Comparison of ENCODE assay signal across 8 cellular contexts in genomic region chr15:74406992-74407705, GRCh38. TPM values are rescaled to one million over a fixed set of nuclear protein-coding genes. Genes with fewer than 3 reads are reported as not detected.
DNase-seq lines count a peak whose midpoint lies in the region; ATAC-seq, FAIRE-seq and TF ChIP-seq lines count a peak whose summit lies in the region.

No MANE protein-coding gene starts in this region.

- peaks cover 0 to 7% (median 0%) of the 10 kb centered on the region in 11 experiments; a peak in 2 of 22 replicates for H4K20me1 ChIP-seq in BLaER1 treated with 17β-estradiol and CSF1 and Interleukin-3, amounts not matched to agents 10 nM and 100 nM
- H4K20me1 ChIP-seq in K562 (replicated peaks; ENCODE audit: control insufficient read depth, insufficient read depth, low read length): no peaks in the 10 kb centered on the region

- peak overlapping the region; percentile 20 to 99 (median 63) for H3K4me2 ChIP-seq in BLaER1 treated with 17β-estradiol and CSF1 and Interleukin-3, amounts not matched to agents 10 nM and 100 nM
- H3K4me2 ChIP-seq in K562 (ENCODE audit: insufficient read depth, low read length): peak overlapping the region; percentile 16; the same call in 1 of the 2 replicates

- no peaks in the 10 kb centered on the region for H3K9me1 ChIP-seq in K562 (ENCODE audit: control insufficient read depth, insufficient read depth, low read length)

- peak overlapping the region in 2 of 11 experiments; percentile 1 to 32; a peak in 1 of 22 replicates for H3K9ac ChIP-seq in BLaER1 treated with 17β-estradiol and CSF1 and Interleukin-3, amounts not matched to agents 10 nM and 100 nM
- H3K9ac ChIP-seq in K562 (ENCODE audit: insufficient read depth in 1 of 2, low read depth in 2 of 2, low read length in 2 of 2): peak overlapping the region in 1 of 2 experiments; percentile 84; a peak in 2 of 4 replicates

- BruUV-seq in K562 (replicated peaks; lab: Mats Ljungman, UMichigan): no TSS peak

- no peak for TF ChIP-seq POLR2A in K562 (conservative IDR thresholded peaks at IDR 0.05)

- H3K27me3 ChIP-seq in BLaER1 treated with 17β-estradiol and CSF1 and Interleukin-3, amounts not matched to agents 10 nM and 100 nM: no peaks in the 10 kb centered on the region; a peak in 1 of 22 replicates
- no peaks in the 10 kb centered on the region for H3K27me3 ChIP-seq in K562 (ENCODE audit: control insufficient read depth in 2 of 2, insufficient read depth in 2 of 2, low read length in 2 of 2)

- no peak overlapping the region for H3K4me3 ChIP-seq in BLaER1 treated with 17β-estradiol and CSF1 and Interleukin-3, amounts not matched to agents 10 nM and 100 nM
- no peak overlapping the region for H3K4me3 ChIP-seq in K562

- H2AFZ ChIP-seq in K562 (ENCODE audit: low read depth, low read length): peak overlapping the region; percentile 46; the same call in 1 of the 2 replicates

- no peaks in the 10 kb centered on the region for H3K9me3 ChIP-seq in BLaER1 treated with 17β-estradiol and CSF1 and Interleukin-3, amounts not matched to agents 10 nM and 100 nM (replicated peaks in 1 of 11)
- no peaks in the 10 kb centered on the region for H3K9me3 ChIP-seq in K562 (replicated peaks; ENCODE audit: control insufficient read depth, insufficient read depth, low read depth, low read length)

- intact Hi-C loops in K562 (cut with micrococcal nuclease): no loop called here
- intact Hi-C loops in cardiac septum (cut with DNase I): no loop called here

- CTCF ChIA-PET in K562 (lab: Yijun Ruan, JAX; ENCODE audit: low intra/inter-chr PET ratio): no interaction called here

- H3K36me3 ChIP-seq in BLaER1 treated with 17β-estradiol and CSF1 and Interleukin-3, amounts not matched to agents 10 nM and 100 nM: peaks cover 0 to 23% (median 4%) of the 10 kb centered on the region in 11 experiments; a peak in 10 of 22 replicates
- H3K36me3 ChIP-seq in K562 (ENCODE audit: control insufficient read depth, insufficient read depth, low read length): peaks cover 23% of the 10 kb centered on the region; the same call in 2 of the 3 replicates

- TF ChIP-seq CTCF in K562 (IDR thresholded peaks at IDR 0.05 in 2 of 3, conservative IDR thresholded peaks at IDR 0.05 in 1 of 3; ENCODE audit: insufficient read depth in 2 of 3, low read depth in 1 of 3, low read length in 3 of 3): no peak

- peak overlapping the region in 6 of 11 experiments; percentile 1 to 54 (median 34); a peak in 7 of 22 replicates for H3K27ac ChIP-seq in BLaER1 treated with 17β-estradiol and CSF1 and Interleukin-3, amounts not matched to agents 10 nM and 100 nM
- H3K27ac ChIP-seq in K562 (ENCODE audit: extremely low read depth, low read depth, low read length): no peak overlapping the region

- TF ChIP-seq RAD21 in K562 (CRISPR knock-in tag; conservative IDR thresholded peaks at IDR 0.05 in 1 of 2, IDR thresholded peaks at IDR 0.05 in 1 of 2): no peak

- POLR2A ChIA-PET in K562 (lab: Yijun Ruan, JAX): interaction anchor here (0.7 to 2.3 kb wide), 4 partner anchors 11 to 34 kb away, joined by 3 to 9 read pairs (median 3); no protein-coding TSS in a partner anchor

- DNase-seq in HUDEP-2 (lab: John Stamatoyannopoulos, UW; ENCODE audit: unreplicated experiment in 76 of 76): peak in 50 of 76 experiments; percentile 15 to 76 (median 48)
- DNase-seq in K562 (ENCODE audit: extremely low read depth in 1 of 4, low spot score in 3 of 4): peak in 1 of 4 experiments; percentile 54
- DNase-seq in myocyte (ENCODE audit: low read depth): peak; percentile 93
- no peak for DNase-seq in cardiac septum (ENCODE audit: low spot score)
- DNase-seq in NCI-H1694 treated with DMSO at 0.1 percent for 48 hours (lab: John Stamatoyannopoulos, UW): no peak
- DNase-seq in activated T-cell treated with anti-CD3 and anti-CD28 coated beads for 4 hours: no peak

- peaks cover 38 to 77% (median 59%) of the 10 kb centered on the region in 10 experiments for H3K4me1 ChIP-seq in BLaER1 treated with 17β-estradiol and CSF1 and Interleukin-3, amounts not matched to agents 10 nM and 100 nM
- peaks cover 44 to 59% of the 10 kb centered on the region in 2 experiments for H3K4me1 ChIP-seq in K562 (replicated peaks in 1 of 2; ENCODE audit: control insufficient read depth in 2 of 2, insufficient read depth in 2 of 2, low read length in 2 of 2)

- TF ChIP-seq EP300 in K562 (IDR thresholded peaks at IDR 0.05; ENCODE audit: low read length): no peak

- in situ Hi-C loops in K562 (cut with MboI): no loop called here

- 17% methylated on average over 12 of the region's 12 CpGs for WGBS in K562 (ENCODE audit: insufficient coverage, low coverage, missing lambda C conversion rate)

- H3K79me2 ChIP-seq in K562 (ENCODE audit: control insufficient read depth, insufficient read depth, low read length): no peaks in the 10 kb centered on the region

- peak; percentile 57 for FAIRE-seq in K562 (lab: Jason Lieb, UNC)

- ATAC-seq in K562: peak; percentile 68
- no peak for ATAC-seq in GM18519 (IDR thresholded peaks at IDR 0.05; ENCODE audit: low FRiP score, unreplicated experiment)

TF ChIP-seq in K562, 482 proteins besides CTCF, POLR2A, EP300 and RAD21 (continues in another document):
- TF ChIP-seq CTBP1 (IDR thresholded peaks at IDR 0.05; ENCODE audit: borderline replicate concordance) (peak; percentile 55; the same call in 1 of the 2 replicates), RCOR1 (IDR thresholded peaks at IDR 0.05; ENCODE audit: borderline replicate concordance in 1 of 2, low read depth in 2 of 2, low read length in 2 of 2) (no peak), HDAC1 (IDR thresholded peaks at IDR 0.05) (peak in 1 of 2 experiments; percentile 50; a peak in 1 of 4 replicates)

RNA-seq across cellular contexts. Expression of gene SEMA7A, which starts 26.6 kb away (rescaled TPM):
- 17.2 and 52.5 TPM in 2 replicates for total RNA-seq in K562 (2011; cell fraction: chromatin; rRNA removed; ENCODE audit: low replicate concordance)
- 48.0 and 55.7 TPM in 2 replicates for total RNA-seq in K562 (2011; cell fraction: nucleolus; rRNA removed)
- 32.8 and 33.4 TPM in 2 replicates for total RNA-seq in K562 (2011; cell fraction: nucleoplasm; rRNA removed)
- total RNA-seq in K562 (2014; rRNA removed): 4.8 and 5.7 TPM in 2 replicates
- 1.7 and 3.3 TPM in 2 replicates for total RNA-seq in K562 (2014; rRNA removed; fragmentation: Illumina TruSeq; extraction: Trizol)
- total RNA-seq in K562 (2015; rRNA removed; fragmentation: Illumina TruSeq; extraction: Trizol): 6.1 and 6.6 TPM in 2 replicates
- total RNA-seq in K562 (2021): 6.2 and 6.8 TPM in 2 replicates
- 8.2 and 12.8 TPM in 2 replicates for polyA plus RNA-seq in K562 (2011; rRNA removed)
- polyA plus RNA-seq in K562 (2011; cell fraction: cytosol; rRNA removed): 15.1 and 15.7 TPM in 2 replicates
- polyA plus RNA-seq in K562 (2011; cell fraction: nucleus; rRNA removed): 24.4 and 28.1 TPM in 2 replicates
- 12.7 and 16.6 TPM in 2 replicates for polyA plus RNA-seq in K562 (2012)
- 6.4 and 6.8 TPM in 2 replicates for polyA plus RNA-seq in K562 (2014; fragmentation: Illumina TruSeq; extraction: Trizol)
- under 1 TPM in 1 of 2 experiments, not detected in 1; 0.04 TPM for polyA plus RNA-seq in K562 (2014; fragmentation: Nextera tagmentation; extraction: Ambion mirVana)
- 3.6 and 7.2 TPM in 2 replicates for polyA plus RNA-seq in K562 (2014; rRNA removed)
- polyA minus RNA-seq in K562 (2011; rRNA and poly(A)+ RNA removed): 7.0 and 9.6 TPM in 2 replicates
- 8.2 and 10.7 TPM in 2 replicates for polyA minus RNA-seq in K562 (2011; cell fraction: cytosol; rRNA and poly(A)+ RNA removed)
- polyA minus RNA-seq in K562 (2011; cell fraction: nucleus; rRNA and poly(A)+ RNA removed): 8.9 and 13.2 TPM in 2 replicates
- total RNA-seq in myocyte: 9.5 and 11.4 TPM in 2 replicates
- polyA plus RNA-seq in myocyte (2012): 65.2 TPM
- 1.5 TPM for total RNA-seq in cardiac septum

RNA-seq across cellular contexts. Expression of gene CYP11A1, which starts 39.7 kb away (rescaled TPM):
- 0.21 TPM in 1 of 2 replicates, not detected in the other for total RNA-seq in K562 (2011; cell fraction: chromatin; rRNA removed; ENCODE audit: low replicate concordance)
- not detected in 2 replicates for total RNA-seq in K562 (2011; cell fraction: nucleolus; rRNA removed)
- total RNA-seq in K562 (2011; cell fraction: nucleoplasm; rRNA removed): not detected in 2 replicates
- total RNA-seq in K562 (2014; rRNA removed) (0.12 TPM in 1 of 2 replicates, not detected in the other), K562 (2014; rRNA removed; fragmentation: Illumina TruSeq; extraction: Trizol) (not detected in 2 replicates), K562 (2015; rRNA removed; fragmentation: Illumina TruSeq; extraction: Trizol) (not detected in 2 replicates), K562 (2021) (0.16 and 0.25 TPM in 2 replicates), myocyte (not detected in 2 replicates), cardiac septum (2.5 TPM)
- polyA plus RNA-seq in K562 (2011; rRNA removed) (0.23 and 0.24 TPM in 2 replicates), K562 (2014; fragmentation: Illumina TruSeq; extraction: Trizol) (0.06 TPM in 1 of 2 replicates, not detected in the other), K562 (2014; fragmentation: Nextera tagmentation; extraction: Ambion mirVana) (under 1 TPM; 0.06 to 0.10 TPM), K562 (2014; rRNA removed) (not detected in 2 replicates)
- polyA plus RNA-seq in K562 (2011; cell fraction: cytosol; rRNA removed): 0.07 and 0.37 TPM in 2 replicates
- 0.08 and 0.61 TPM in 2 replicates for polyA plus RNA-seq in K562 (2011; cell fraction: nucleus; rRNA removed)
- 0.22 and 1.5 TPM in 2 replicates for polyA plus RNA-seq in K562 (2012)
- polyA minus RNA-seq in K562 (2011; rRNA and poly(A)+ RNA removed): 0.35 TPM in 1 of 2 replicates, not detected in the other
- polyA minus RNA-seq in K562 (2011; cell fraction: cytosol; rRNA and poly(A)+ RNA removed): 0.38 TPM in 1 of 2 replicates, not detected in the other
- polyA minus RNA-seq in K562 (2011; cell fraction: nucleus; rRNA and poly(A)+ RNA removed): not detected in 2 replicates
- polyA plus RNA-seq in myocyte (2012): 0.10 TPM

RNA-seq across cellular contexts. Expression of gene UBL7, which starts 53.8 kb away (rescaled TPM):
- total RNA-seq in K562 (2011; cell fraction: chromatin; rRNA removed; ENCODE audit: low replicate concordance): 9.1 and 12.8 TPM in 2 replicates
- total RNA-seq in K562 (2011; cell fraction: nucleolus; rRNA removed): 12.8 and 16.2 TPM in 2 replicates
- 10.7 and 15.0 TPM in 2 replicates for total RNA-seq in K562 (2011; cell fraction: nucleoplasm; rRNA removed)
- total RNA-seq in K562 (2014; rRNA removed) (36.6 and 79.6 TPM in 2 replicates), K562 (2014; rRNA removed; fragmentation: Illumina TruSeq; extraction: Trizol) (26.2 and 29.3 TPM in 2 replicates), K562 (2015; rRNA removed; fragmentation: Illumina TruSeq; extraction: Trizol) (31.1 and 32.4 TPM in 2 replicates), K562 (2021) (51.7 and 65.5 TPM in 2 replicates), myocyte (44.4 and 63.2 TPM in 2 replicates), cardiac septum (48.3 TPM)
- polyA plus RNA-seq in K562 (2011; rRNA removed) (63.4 and 64.7 TPM in 2 replicates), K562 (2014; fragmentation: Illumina TruSeq; extraction: Trizol) (52.8 and 65.0 TPM in 2 replicates), K562 (2014; fragmentation: Nextera tagmentation; extraction: Ambion mirVana) (10 to 100 TPM; 19.2 to 44.9 TPM), K562 (2014; rRNA removed) (47.8 and 70.3 TPM in 2 replicates)
- 107 and 180 TPM in 2 replicates for polyA plus RNA-seq in K562 (2011; cell fraction: cytosol; rRNA removed)
- 29.7 and 35.7 TPM in 2 replicates for polyA plus RNA-seq in K562 (2011; cell fraction: nucleus; rRNA removed)
- 41.6 and 62.1 TPM in 2 replicates for polyA plus RNA-seq in K562 (2012)
- 40.5 and 52.2 TPM in 2 replicates for polyA minus RNA-seq in K562 (2011; rRNA and poly(A)+ RNA removed)
- 40.3 and 40.8 TPM in 2 replicates for polyA minus RNA-seq in K562 (2011; cell fraction: cytosol; rRNA and poly(A)+ RNA removed)
- polyA minus RNA-seq in K562 (2011; cell fraction: nucleus; rRNA and poly(A)+ RNA removed): 8.6 and 10.9 TPM in 2 replicates
- polyA plus RNA-seq in myocyte (2012): 55.1 TPM

Comparison
In these comparisons a context has a peak if more than half of its experiments do, and no peak if none do; other contexts are left out.
1. DNase-seq: peak in HUDEP-2 (50 of 76) and myocyte (single experiment); none in cardiac septum (single experiment), NCI-H1694 treated with DMSO at 0.1 percent for 48 hours (single experiment) and activated T-cell treated with anti-CD3 and anti-CD28 coated beads for 4 hours (single experiment).